1 cellular context compared by ENCODE assay signal in the genomic region with DNA sequence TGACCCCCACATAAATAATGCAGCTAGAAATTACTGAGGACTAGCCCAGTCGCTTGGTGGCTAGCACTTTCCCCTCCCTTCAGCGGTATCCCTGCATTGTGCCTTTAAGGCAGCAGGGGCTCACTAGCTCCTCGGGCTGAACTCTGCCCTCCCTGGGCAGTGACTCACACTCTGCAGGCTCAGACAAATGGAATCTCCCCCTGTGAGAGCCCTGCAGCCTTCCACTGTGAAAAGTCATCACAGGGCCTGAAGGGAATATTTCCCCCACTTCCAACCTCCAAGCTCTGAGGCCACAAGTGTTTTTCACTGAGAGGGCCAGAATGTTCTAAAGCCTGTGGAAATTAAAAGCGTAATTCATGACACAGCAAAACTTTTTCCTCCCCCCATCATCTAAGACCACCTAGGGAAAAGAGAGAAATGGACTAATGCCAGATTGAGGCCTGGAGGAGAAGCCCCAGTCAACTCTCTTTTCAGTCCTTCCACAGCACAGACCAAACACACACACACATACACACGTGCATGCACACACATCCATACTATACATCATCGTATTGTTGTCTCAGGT.
TF ChIP-seq lines count a peak whose summit lies in the region.

No MANE protein-coding gene starts in this region.

TF ChIP-seq in HEK293, 187 proteins besides CTCF, POLR2A, EP300 and RAD21 (continued from another document):
- TF ChIP-seq, protein P1, sequence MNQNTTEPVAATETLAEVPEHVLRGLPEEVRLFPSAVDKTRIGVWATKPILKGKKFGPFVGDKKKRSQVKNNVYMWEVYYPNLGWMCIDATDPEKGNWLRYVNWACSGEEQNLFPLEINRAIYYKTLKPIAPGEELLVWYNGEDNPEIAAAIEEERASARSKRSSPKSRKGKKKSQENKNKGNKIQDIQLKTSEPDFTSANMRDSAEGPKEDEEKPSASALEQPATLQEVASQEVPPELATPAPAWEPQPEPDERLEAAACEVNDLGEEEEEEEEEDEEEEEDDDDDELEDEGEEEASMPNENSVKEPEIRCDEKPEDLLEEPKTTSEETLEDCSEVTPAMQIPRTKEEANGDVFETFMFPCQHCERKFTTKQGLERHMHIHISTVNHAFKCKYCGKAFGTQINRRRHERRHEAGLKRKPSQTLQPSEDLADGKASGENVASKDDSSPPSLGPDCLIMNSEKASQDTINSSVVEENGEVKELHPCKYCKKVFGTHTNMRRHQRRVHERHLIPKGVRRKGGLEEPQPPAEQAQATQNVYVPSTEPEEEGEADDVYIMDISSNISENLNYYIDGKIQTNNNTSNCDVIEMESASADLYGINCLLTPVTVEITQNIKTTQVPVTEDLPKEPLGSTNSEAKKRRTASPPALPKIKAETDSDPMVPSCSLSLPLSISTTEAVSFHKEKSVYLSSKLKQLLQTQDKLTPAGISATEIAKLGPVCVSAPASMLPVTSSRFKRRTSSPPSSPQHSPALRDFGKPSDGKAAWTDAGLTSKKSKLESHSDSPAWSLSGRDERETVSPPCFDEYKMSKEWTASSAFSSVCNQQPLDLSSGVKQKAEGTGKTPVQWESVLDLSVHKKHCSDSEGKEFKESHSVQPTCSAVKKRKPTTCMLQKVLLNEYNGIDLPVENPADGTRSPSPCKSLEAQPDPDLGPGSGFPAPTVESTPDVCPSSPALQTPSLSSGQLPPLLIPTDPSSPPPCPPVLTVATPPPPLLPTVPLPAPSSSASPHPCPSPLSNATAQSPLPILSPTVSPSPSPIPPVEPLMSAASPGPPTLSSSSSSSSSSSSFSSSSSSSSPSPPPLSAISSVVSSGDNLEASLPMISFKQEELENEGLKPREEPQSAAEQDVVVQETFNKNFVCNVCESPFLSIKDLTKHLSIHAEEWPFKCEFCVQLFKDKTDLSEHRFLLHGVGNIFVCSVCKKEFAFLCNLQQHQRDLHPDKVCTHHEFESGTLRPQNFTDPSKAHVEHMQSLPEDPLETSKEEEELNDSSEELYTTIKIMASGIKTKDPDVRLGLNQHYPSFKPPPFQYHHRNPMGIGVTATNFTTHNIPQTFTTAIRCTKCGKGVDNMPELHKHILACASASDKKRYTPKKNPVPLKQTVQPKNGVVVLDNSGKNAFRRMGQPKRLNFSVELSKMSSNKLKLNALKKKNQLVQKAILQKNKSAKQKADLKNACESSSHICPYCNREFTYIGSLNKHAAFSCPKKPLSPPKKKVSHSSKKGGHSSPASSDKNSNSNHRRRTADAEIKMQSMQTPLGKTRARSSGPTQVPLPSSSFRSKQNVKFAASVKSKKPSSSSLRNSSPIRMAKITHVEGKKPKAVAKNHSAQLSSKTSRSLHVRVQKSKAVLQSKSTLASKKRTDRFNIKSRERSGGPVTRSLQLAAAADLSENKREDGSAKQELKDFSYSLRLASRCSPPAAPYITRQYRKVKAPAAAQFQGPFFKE (tag by site-specific recombination; IDR thresholded peaks at IDR 0.05; ENCODE audit: borderline replicate concordance), result no peak
- TF ChIP-seq REPIN1 (tag by site-specific recombination; IDR thresholded peaks at IDR 0.05; ENCODE audit: low read depth), result no peak
- TF ChIP-seq ZNF510 (tag by site-specific recombination; IDR thresholded peaks at IDR 0.05; ENCODE audit: insufficient replicate concordance), result no peak
- TF ChIP-seq, protein P2, sequence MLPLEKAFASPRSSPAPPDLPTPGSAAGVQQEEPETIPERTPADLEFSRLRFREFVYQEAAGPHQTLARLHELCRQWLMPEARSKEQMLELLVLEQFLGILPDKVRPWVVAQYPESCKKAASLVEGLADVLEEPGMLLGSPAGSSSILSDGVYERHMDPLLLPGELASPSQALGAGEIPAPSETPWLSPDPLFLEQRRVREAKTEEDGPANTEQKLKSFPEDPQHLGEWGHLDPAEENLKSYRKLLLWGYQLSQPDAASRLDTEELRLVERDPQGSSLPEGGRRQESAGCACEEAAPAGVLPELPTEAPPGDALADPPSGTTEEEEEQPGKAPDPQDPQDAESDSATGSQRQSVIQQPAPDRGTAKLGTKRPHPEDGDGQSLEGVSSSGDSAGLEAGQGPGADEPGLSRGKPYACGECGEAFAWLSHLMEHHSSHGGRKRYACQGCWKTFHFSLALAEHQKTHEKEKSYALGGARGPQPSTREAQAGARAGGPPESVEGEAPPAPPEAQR (tag by site-specific recombination; IDR thresholded peaks at IDR 0.05), result no peak
- TF ChIP-seq KLF10 (tag by site-specific recombination; IDR thresholded peaks at IDR 0.05), result no peak
- TF ChIP-seq IKZF3 (tag by site-specific recombination; IDR thresholded peaks at IDR 0.05), result 0 out of 2 replicates have a peak, but pooled peaks have one; percentile 29
- TF ChIP-seq, protein P3, sequence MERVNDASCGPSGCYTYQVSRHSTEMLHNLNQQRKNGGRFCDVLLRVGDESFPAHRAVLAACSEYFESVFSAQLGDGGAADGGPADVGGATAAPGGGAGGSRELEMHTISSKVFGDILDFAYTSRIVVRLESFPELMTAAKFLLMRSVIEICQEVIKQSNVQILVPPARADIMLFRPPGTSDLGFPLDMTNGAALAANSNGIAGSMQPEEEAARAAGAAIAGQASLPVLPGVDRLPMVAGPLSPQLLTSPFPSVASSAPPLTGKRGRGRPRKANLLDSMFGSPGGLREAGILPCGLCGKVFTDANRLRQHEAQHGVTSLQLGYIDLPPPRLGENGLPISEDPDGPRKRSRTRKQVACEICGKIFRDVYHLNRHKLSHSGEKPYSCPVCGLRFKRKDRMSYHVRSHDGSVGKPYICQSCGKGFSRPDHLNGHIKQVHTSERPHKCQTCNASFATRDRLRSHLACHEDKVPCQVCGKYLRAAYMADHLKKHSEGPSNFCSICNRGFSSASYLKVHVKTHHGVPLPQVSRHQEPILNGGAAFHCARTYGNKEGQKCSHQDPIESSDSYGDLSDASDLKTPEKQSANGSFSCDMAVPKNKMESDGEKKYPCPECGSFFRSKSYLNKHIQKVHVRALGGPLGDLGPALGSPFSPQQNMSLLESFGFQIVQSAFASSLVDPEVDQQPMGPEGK (tag by site-specific recombination; IDR thresholded peaks at IDR 0.05), result no peak
- no peak for TF ChIP-seq KLF9 (tag by site-specific recombination; IDR thresholded peaks at IDR 0.05; ENCODE audit: low read depth)
- TF ChIP-seq ZIC2 (tag by site-specific recombination; IDR thresholded peaks at IDR 0.05), result peak; percentile 65
- no peak for TF ChIP-seq PRDM1 (tag by site-specific recombination; IDR thresholded peaks at IDR 0.05)
- 0 out of 2 replicates have a peak, but pooled peaks have one; percentile 18 for TF ChIP-seq ZNF335 (tag by site-specific recombination; conservative IDR thresholded peaks at IDR 0.05)
- TF ChIP-seq, protein P4, sequence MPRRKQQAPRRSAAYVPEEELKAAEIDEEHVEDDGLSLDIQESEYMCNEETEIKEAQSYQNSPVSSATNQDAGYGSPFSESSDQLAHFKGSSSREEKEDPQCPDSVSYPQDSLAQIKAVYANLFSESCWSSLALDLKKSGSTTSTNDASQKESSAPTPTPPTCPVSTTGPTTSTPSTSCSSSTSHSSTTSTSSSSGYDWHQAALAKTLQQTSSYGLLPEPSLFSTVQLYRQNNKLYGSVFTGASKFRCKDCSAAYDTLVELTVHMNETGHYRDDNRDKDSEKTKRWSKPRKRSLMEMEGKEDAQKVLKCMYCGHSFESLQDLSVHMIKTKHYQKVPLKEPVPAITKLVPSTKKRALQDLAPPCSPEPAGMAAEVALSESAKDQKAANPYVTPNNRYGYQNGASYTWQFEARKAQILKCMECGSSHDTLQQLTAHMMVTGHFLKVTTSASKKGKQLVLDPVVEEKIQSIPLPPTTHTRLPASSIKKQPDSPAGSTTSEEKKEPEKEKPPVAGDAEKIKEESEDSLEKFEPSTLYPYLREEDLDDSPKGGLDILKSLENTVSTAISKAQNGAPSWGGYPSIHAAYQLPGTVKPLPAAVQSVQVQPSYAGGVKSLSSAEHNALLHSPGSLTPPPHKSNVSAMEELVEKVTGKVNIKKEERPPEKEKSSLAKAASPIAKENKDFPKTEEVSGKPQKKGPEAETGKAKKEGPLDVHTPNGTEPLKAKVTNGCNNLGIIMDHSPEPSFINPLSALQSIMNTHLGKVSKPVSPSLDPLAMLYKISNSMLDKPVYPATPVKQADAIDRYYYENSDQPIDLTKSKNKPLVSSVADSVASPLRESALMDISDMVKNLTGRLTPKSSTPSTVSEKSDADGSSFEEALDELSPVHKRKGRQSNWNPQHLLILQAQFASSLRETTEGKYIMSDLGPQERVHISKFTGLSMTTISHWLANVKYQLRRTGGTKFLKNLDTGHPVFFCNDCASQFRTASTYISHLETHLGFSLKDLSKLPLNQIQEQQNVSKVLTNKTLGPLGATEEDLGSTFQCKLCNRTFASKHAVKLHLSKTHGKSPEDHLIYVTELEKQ (tag by site-specific recombination; IDR thresholded peaks at IDR 0.05; ENCODE audit: borderline replicate concordance), result no peak
- no peak for TF ChIP-seq SP7 (tag by site-specific recombination; IDR thresholded peaks at IDR 0.05)
